ENCODE assay signal across 8 cellular contexts in the genomic region with DNA sequence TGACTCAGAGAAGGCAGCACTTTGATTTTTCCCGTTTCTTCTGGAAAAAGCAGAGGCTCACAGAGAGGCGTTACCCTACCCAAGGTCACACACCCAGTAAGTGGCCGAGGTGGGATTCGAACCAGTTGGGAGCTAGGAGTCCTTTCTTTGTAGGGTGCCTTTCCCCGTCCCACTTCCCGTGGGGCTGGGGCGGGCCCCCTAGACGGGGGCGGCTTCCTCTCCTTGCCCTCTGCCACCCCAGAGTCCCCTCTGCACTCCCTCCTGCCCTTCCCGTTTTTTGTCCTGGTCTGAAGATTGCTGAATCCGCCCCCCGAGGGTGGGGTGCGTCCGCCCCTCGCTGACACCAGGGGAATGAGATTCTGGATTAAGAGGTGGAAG. TPM values are rescaled to one million over a fixed set of nuclear protein-coding genes. Genes with fewer than 3 reads are reported as not detected.
DNase-seq lines count a peak whose midpoint lies in the region; ATAC-seq and TF ChIP-seq lines count a peak whose summit lies in the region.

No MANE protein-coding gene starts in this region.

- peaks cover 14% of the 10 kb centered on the region for H3K4me1 Mint-ChIP-seq in activated T-helper 1 cell treated with anti-CD3 and anti-CD28 coated beads, Interleukin-12 subunit alpha, Interleukin-12 subunit beta, Interleukin-2, Interleukin-4 antibody, amounts not matched to agents 30 ng/mL and 10 ng/mL and 1 ng/mL, durations not matched to agents 14 hours and 24 hours and 36 hours (ENCODE audit: low read depth)

- H3K27ac Mint-ChIP-seq in activated T-helper 1 cell treated with anti-CD3 and anti-CD28 coated beads, Interleukin-12 subunit alpha, Interleukin-12 subunit beta, Interleukin-2, Interleukin-4 antibody, amounts not matched to agents 30 ng/mL and 10 ng/mL and 1 ng/mL, durations not matched to agents 14 hours and 24 hours and 36 hours, result peak overlapping the region; percentile 72

- H3K9me3 ChIP-seq in sigmoid colon, result no peaks in the 10 kb centered on the region

- intact Hi-C loops in activated T-helper 1 cell treated with anti-CD3 and anti-CD28 coated beads, Interleukin-12 subunit alpha, Interleukin-12 subunit beta, Interleukin-2, Interleukin-4 antibody, amounts not matched to agents 30 ng/mL and 10 ng/mL and 1 ng/mL, durations not matched to agents 14 hours and 24 hours and 36 hours (cut with micrococcal nuclease), result loop anchor here (2.0 to 5.0 kb wide), 2 partner anchors 587 to 1153 kb away; a partner anchor contains a TSS
- intact Hi-C loops in Right ventricle myocardium superior (cut with DNase I), result no loop called here
- intact Hi-C loops in sigmoid colon (cut with DNase I), result loop anchor here (5.0 kb wide), 2 partner anchors 102 to 147 kb away; a partner anchor contains a TSS

- peaks cover 0 to 7% (median 6%) of the 10 kb centered on the region in 4 donors for H3K36me3 ChIP-seq in sigmoid colon

- DNase-seq in stimulated activated CD4-positive, alpha-beta T cell treated with anti-CD3 and anti-CD28 coated beads, Interleukin-1b, Interleukin-23, amount 100 ng/mL, for 48 hours, result peak; percentile 16
- DNase-seq in stimulated activated CD4-positive, alpha-beta T cell treated with anti-CD3 and anti-CD28 coated beads, Interleukin-4, amount 100 ng/mL, for 4 hours, result no peak
- no peak for DNase-seq in activated T-helper 1 cell treated with anti-CD3 and anti-CD28 coated beads, Interleukin-12 subunit alpha, Interleukin-12 subunit beta, Interleukin-2, Interleukin-4 antibody, amounts not matched to agents 30 ng/mL and 10 ng/mL and 1 ng/mL, durations not matched to agents 14 hours and 24 hours and 36 hours (ENCODE audit: low spot score)
- DNase-seq in Right ventricle myocardium superior (no peak), sigmoid colon (no peak), hypothalamus (lab: John Stamatoyannopoulos, UW) (no peak), cerebellar nuclear complex (lab: John Stamatoyannopoulos, UW) (no peak)

- no peaks in the 10 kb centered on the region for H3K36me3 Mint-ChIP-seq in activated T-helper 1 cell treated with anti-CD3 and anti-CD28 coated beads, Interleukin-12 subunit alpha, Interleukin-12 subunit beta, Interleukin-2, Interleukin-4 antibody, amounts not matched to agents 30 ng/mL and 10 ng/mL and 1 ng/mL, durations not matched to agents 14 hours and 24 hours and 36 hours (ENCODE audit: low read depth)

- H3K9me3 Mint-ChIP-seq in activated T-helper 1 cell treated with anti-CD3 and anti-CD28 coated beads, Interleukin-12 subunit alpha, Interleukin-12 subunit beta, Interleukin-2, Interleukin-4 antibody, amounts not matched to agents 30 ng/mL and 10 ng/mL and 1 ng/mL, durations not matched to agents 14 hours and 24 hours and 36 hours, result no peaks in the 10 kb centered on the region

- peak overlapping the region; percentile 94 to 99 (median 98) for H3K27ac ChIP-seq in sigmoid colon

- peaks cover 11% of the 10 kb centered on the region for H3K27me3 Mint-ChIP-seq in activated T-helper 1 cell treated with anti-CD3 and anti-CD28 coated beads, Interleukin-12 subunit alpha, Interleukin-12 subunit beta, Interleukin-2, Interleukin-4 antibody, amounts not matched to agents 30 ng/mL and 10 ng/mL and 1 ng/mL, durations not matched to agents 14 hours and 24 hours and 36 hours (ENCODE audit: insufficient read depth)

- peak overlapping the region; percentile 85 for H3K4me3 Mint-ChIP-seq in activated T-helper 1 cell treated with anti-CD3 and anti-CD28 coated beads, Interleukin-12 subunit alpha, Interleukin-12 subunit beta, Interleukin-2, Interleukin-4 antibody, amounts not matched to agents 30 ng/mL and 10 ng/mL and 1 ng/mL, durations not matched to agents 14 hours and 24 hours and 36 hours

- ATAC-seq in Right ventricle myocardium superior (ENCODE audit: poor library complexity) (peak; percentile 2), GM18858 (IDR thresholded peaks at IDR 0.05; ENCODE audit: unreplicated experiment) (no peak)

- no peak for TF ChIP-seq POLR2A in sigmoid colon (IDR thresholded peaks at IDR 0.05)

- H3K27me3 ChIP-seq in sigmoid colon, result no peaks in the 10 kb centered on the region

- peaks cover 0 to 62% (median 57%) of the 10 kb centered on the region in 4 donors for H3K4me1 ChIP-seq in sigmoid colon

- peak overlapping the region; percentile 70 to 99 (median 92) for H3K4me3 ChIP-seq in sigmoid colon

- TF ChIP-seq CTCF in sigmoid colon (IDR thresholded peaks at IDR 0.05), result no peak

- TF ChIP-seq EP300 in sigmoid colon (IDR thresholded peaks at IDR 0.05), result no peak

- WGBS in sigmoid colon, 2 donors, result 6 to 15% methylated on average over 15 of the region's 15 CpGs

RNA-seq across cellular contexts. Expression of a gene that starts 0.7 kb away (rescaled TPM):
- total RNA-seq in activated T-helper 1 cell treated with anti-CD3 and anti-CD28 coated beads, Interleukin-12 subunit alpha, Interleukin-12 subunit beta, Interleukin-2, Interleukin-4 antibody, amounts not matched to agents 30 ng/mL and 10 ng/mL and 1 ng/mL, durations not matched to agents 14 hours and 24 hours and 36 hours, result 17.4 and 19.2 TPM in 2 replicates
- total RNA-seq in Right ventricle myocardium superior (7.6 TPM), sigmoid colon (10 to 100 TPM; 17.5 to 43.5 (median 25.3) TPM)
- polyA plus RNA-seq in sigmoid colon, result 10 to 100 TPM in 1 of 3 donors, 1 to 10 TPM in 2; 1.6 to 14.4 (median 1.8) TPM

RNA-seq across cellular contexts. Expression of a gene that starts 36.4 kb away (rescaled TPM):
- total RNA-seq in activated T-helper 1 cell treated with anti-CD3 and anti-CD28 coated beads, Interleukin-12 subunit alpha, Interleukin-12 subunit beta, Interleukin-2, Interleukin-4 antibody, amounts not matched to agents 30 ng/mL and 10 ng/mL and 1 ng/mL, durations not matched to agents 14 hours and 24 hours and 36 hours, result not detected in 2 replicates
- 4.9 TPM for total RNA-seq in Right ventricle myocardium superior
- total RNA-seq in sigmoid colon, result 100 to 1,000 TPM; 118 to 263 (median 138) TPM
- 10 to 100 TPM in 1 of 3 donors, 1 to 10 TPM in 2; 1.8 to 18.7 (median 4.2) TPM for polyA plus RNA-seq in sigmoid colon

Comparison
In these comparisons a context has a peak if more than half of its experiments do, and no peak if none do; other contexts are left out.
1. RNA of a gene that starts 36.4 kb away (total RNA-seq): 118 to 263 TPM in sigmoid colon; 4.9 TPM in Right ventricle myocardium superior (single experiment) and not detected in activated T-helper 1 cell treated with anti-CD3 and anti-CD28 coated beads, Interleukin-12 subunit alpha, Interleukin-12 subunit beta, Interleukin-2, Interleukin-4 antibody, amounts not matched to agents 30 ng/mL and 10 ng/mL and 1 ng/mL, durations not matched to agents 14 hours and 24 hours and 36 hours; every median in the first group is over 10 times any median in the second.